Comparison of ENCODE assay signal across 7 cellular contexts in the genomic region with DNA sequence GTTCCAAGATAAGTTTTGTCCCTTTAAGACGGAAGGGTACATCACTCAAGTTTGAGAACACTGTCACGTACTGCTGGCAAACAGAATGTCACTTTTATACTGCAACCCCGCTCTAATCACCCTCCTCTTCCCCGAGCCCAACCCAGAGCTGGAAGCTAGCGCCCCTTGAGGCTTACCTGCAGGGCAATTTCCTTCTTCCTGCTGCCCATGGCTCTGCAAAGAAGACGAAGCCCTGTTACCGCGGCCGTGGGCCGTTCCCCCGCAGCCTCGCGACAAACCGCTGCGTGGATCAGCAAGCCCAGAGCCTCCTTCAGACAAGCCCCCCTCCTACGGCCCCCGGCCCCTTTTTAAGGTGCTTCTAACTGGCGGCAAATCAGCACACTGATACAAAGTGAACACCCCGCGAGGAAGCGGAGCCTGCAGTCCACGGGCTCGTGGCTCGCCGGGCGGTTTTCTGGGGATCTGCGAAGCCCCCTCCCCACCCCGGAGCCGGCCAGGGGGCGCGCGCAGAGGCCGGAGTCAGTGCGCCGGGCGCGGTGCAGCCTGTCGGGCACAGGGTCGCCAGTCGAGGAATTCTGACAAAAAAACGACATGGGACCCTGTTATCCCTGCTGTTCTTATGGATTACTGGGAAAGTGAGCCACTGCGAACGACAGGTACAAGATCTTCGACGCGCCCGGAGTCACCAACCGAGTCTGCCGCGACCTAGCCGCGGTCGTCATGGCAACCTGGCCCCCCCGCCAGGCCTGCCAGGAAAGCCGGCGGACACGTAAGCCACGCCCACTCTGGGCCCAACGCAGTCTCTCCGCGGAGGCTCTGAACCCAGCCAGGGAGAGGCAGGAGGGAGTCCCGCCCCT. TPM values are rescaled to one million over a fixed set of nuclear protein-coding genes. Genes with fewer than 3 reads are reported as not detected.
DNase-seq lines count a peak whose midpoint lies in the region; ATAC-seq, FAIRE-seq and TF ChIP-seq lines count a peak whose summit lies in the region.

A gene with protein sequence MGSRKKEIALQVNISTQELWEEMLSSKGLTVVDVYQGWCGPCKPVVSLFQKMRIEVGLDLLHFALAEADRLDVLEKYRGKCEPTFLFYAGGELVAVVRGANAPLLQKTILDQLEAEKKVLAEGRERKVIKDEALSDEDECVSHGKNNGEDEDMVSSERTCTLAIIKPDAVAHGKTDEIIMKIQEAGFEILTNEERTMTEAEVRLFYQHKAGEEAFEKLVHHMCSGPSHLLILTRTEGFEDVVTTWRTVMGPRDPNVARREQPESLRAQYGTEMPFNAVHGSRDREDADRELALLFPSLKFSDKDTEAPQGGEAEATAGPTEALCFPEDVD (minus strand): TSS at position 725 of the 857 bp plus-strand sequence. CDS start 516 bp downstream, at position 209.

- FAIRE-seq in bronchial epithelial cell (lab: Jason Lieb, UNC): no peak

- H3K27me3 ChIP-seq in WERI-Rb-1 (ENCODE audit: insufficient read depth, low read depth, severe bottlenecking): no peaks in the 10 kb centered on the region
- no peaks in the 10 kb centered on the region for H3K27me3 ChIP-seq in bronchial epithelial cell (ENCODE audit: control insufficient read depth, insufficient read depth, low read length)
- H3K27me3 ChIP-seq in skeletal muscle tissue (ENCODE audit: control insufficient read depth in 3 of 3, insufficient read depth in 3 of 3, low read length in 3 of 3): no peaks in the 10 kb centered on the region

- DNase-seq in NCI-H2171 (lab: John Stamatoyannopoulos, UW) (peak; percentile 95), WERI-Rb-1 (peak; percentile 97), bronchial epithelial cell (ENCODE audit: low read depth) (peak; percentile 60), iPS-NIHi11 (ENCODE audit: low spot score) (peak; percentile 98)

- peak within 1 kb of the TSS; percentile 78 to 85 (median 79) for H3K9ac ChIP-seq in skeletal muscle tissue (ENCODE audit: low read depth in 1 of 3, low read length in 3 of 3)

- H3K27ac ChIP-seq in WERI-Rb-1 (peak within 1 kb of the TSS; percentile 71), skeletal muscle tissue (ENCODE audit: low read depth, low read length) (peak within 1 kb of the TSS; percentile 68)

- no peaks in the 10 kb centered on the region for H3K9me3 ChIP-seq in WERI-Rb-1 (ENCODE audit: severe bottlenecking)
- no peaks in the 10 kb centered on the region for H3K9me3 ChIP-seq in skeletal muscle tissue (ENCODE audit: control insufficient read depth in 3 of 3, low read length in 3 of 3)

- peak; percentile 50 for ATAC-seq in GM18519 (IDR thresholded peaks at IDR 0.05; ENCODE audit: low FRiP score, unreplicated experiment)
- ATAC-seq in HG03066 (IDR thresholded peaks at IDR 0.05; ENCODE audit: low read depth, unreplicated experiment): peak; percentile 78

- H3K36me3 ChIP-seq in WERI-Rb-1: no peaks in the 10 kb centered on the region
- H3K36me3 ChIP-seq in bronchial epithelial cell (ENCODE audit: control insufficient read depth, insufficient read depth, low read length): no peaks in the 10 kb centered on the region
- H3K36me3 ChIP-seq in skeletal muscle tissue (ENCODE audit: control insufficient read depth in 3 of 3, insufficient read depth in 3 of 3, low read length in 3 of 3): no peaks in the 10 kb centered on the region

- TF ChIP-seq CTCF in WERI-Rb-1 (IDR thresholded peaks at IDR 0.05; ENCODE audit: low read depth, low read length): peak; percentile 84
- peak; percentile 82 for TF ChIP-seq CTCF in bronchial epithelial cell (IDR thresholded peaks at IDR 0.05; ENCODE audit: insufficient read depth, low read length, severe bottlenecking)

- peak within 1 kb of the TSS; percentile 94 for H3K4me3 ChIP-seq in WERI-Rb-1 (ENCODE audit: low read depth, low read length)
- H3K4me3 ChIP-seq in bronchial epithelial cell (ENCODE audit: low read depth, low read length): peak within 1 kb of the TSS; percentile 47
- H3K4me3 ChIP-seq in skeletal muscle tissue (ENCODE audit: low read length in 3 of 3): peak within 1 kb of the TSS; percentile 76 to 80 (median 76)

- peaks cover 20 to 35% (median 20%) of the 10 kb centered on the region in 3 donors for H3K4me1 ChIP-seq in skeletal muscle tissue (ENCODE audit: control insufficient read depth in 3 of 3, insufficient read depth in 3 of 3, low read length in 3 of 3)

RNA-seq across cellular contexts. Expression of the gene that starts here (rescaled TPM):
- total RNA-seq in bronchial epithelial cell (under 0.01 TPM in 1 of 2 replicates, not detected in the other), skeletal muscle tissue (not detected)

Comparison
In these comparisons a context has a peak if more than half of its experiments do, and no peak if none do; other contexts are left out.
1. Peak in every context shown above with its lines: DNase-seq, ATAC-seq, H3K4me3 ChIP-seq and H3K27ac ChIP-seq.
2. Peak in DNase-seq and H3K4me3 ChIP-seq in bronchial epithelial cell; RNA of the gene not detected or under 1 TPM.